10 cellular contexts compared by ENCODE assay signal in genomic region chr12:2341871-2342270, GRCh38.
DNase-seq lines count a peak whose midpoint lies in the region; ATAC-seq, FAIRE-seq and TF ChIP-seq lines count a peak whose summit lies in the region.
"Had no signal": no experiment of that assay in that cellular context is flagged by ENCODE, and none has a peak within 500 bp of the region (broad histone marks: within the 10 kb centered on the region; RNA-seq: fewer than 3 reads in every experiment).

No MANE protein-coding gene starts in this region.

- H3K36me3 ChIP-seq in BLaER1 treated with 17β-estradiol and CSF1 and Interleukin-3, amounts not matched to agents 10 nM and 100 nM = no peaks in the 10 kb centered on the region
- no peaks in the 10 kb centered on the region for H3K36me3 ChIP-seq in pancreas
- H3K36me3 ChIP-seq in Karpas-422 (ENCODE audit: insufficient read depth, low read length) = no peaks in the 10 kb centered on the region

- H3K9ac ChIP-seq in BLaER1 treated with 17β-estradiol and CSF1 and Interleukin-3, amounts not matched to agents 10 nM and 100 nM = no peak overlapping the region
- no peak overlapping the region for H3K9ac ChIP-seq in Karpas-422 (ENCODE audit: low read length)

- 78 to 86% methylated on average over 7 of the region's 7 CpGs for WGBS in pancreas, 2 donors

- H3K27ac ChIP-seq in BLaER1 treated with 17β-estradiol and CSF1 and Interleukin-3, amounts not matched to agents 10 nM and 100 nM = peak overlapping the region in 6 of 11 experiments; percentile 0 to 55 (median 26); a peak in 6 of 22 replicates
- H3K27ac ChIP-seq in pancreas (no peak overlapping the region), substantia nigra (ENCODE audit: low read depth, low read length, poor library complexity, severe bottlenecking) (no peak overlapping the region), Karpas-422 (ENCODE audit: low read length) (no peak overlapping the region)
- H3K27ac ChIP-seq: epithelial cell of prostate had no signal

- peaks cover 20 to 51% (median 33%) of the 10 kb centered on the region in 10 experiments for H3K4me1 ChIP-seq in BLaER1 treated with 17β-estradiol and CSF1 and Interleukin-3, amounts not matched to agents 10 nM and 100 nM
- H3K4me1 ChIP-seq in pancreas (no peaks in the 10 kb centered on the region), Karpas-422 (ENCODE audit: low read length) (no peaks in the 10 kb centered on the region)

- no peak overlapping the region for H3K4me3 ChIP-seq in BLaER1 treated with 17β-estradiol and CSF1 and Interleukin-3, amounts not matched to agents 10 nM and 100 nM
- H3K4me3 ChIP-seq in epithelial cell of esophagus (ENCODE audit: low read length) (no peak overlapping the region), pancreas (no peak overlapping the region), Karpas-422 (ENCODE audit: low read length) (no peak overlapping the region)

- DNase-seq in NOMO-1 treated with dmso at 0.1 percent for 144 hours (lab: John Stamatoyannopoulos, UW; ENCODE audit: unreplicated experiment) = peak; percentile 75
- peak; percentile 7 for DNase-seq in epithelial cell of esophagus (ENCODE audit: low read depth)
- DNase-seq in pancreas = no peak
- DNase-seq in substantia nigra (lab: John Stamatoyannopoulos, UW) = no peak
- no peak for DNase-seq in Karpas-422
- DNase-seq in SW480 (ENCODE audit: low spot score) = no peak
- DNase-seq in hippocampal formation (lab: John Stamatoyannopoulos, UW) = no peak
- DNase-seq: NCI-H524 treated with DMSO at 0.1 percent for 48 hours had no signal

- H3K4me2 ChIP-seq in BLaER1 treated with 17β-estradiol and CSF1 and Interleukin-3, amounts not matched to agents 10 nM and 100 nM = peak overlapping the region in 8 of 11 experiments; percentile 10 to 57 (median 20); a peak in 13 of 22 replicates
- H3K4me2 ChIP-seq in Karpas-422 (ENCODE audit: low read depth, low read length, poor library complexity, severe bottlenecking) = no peak overlapping the region

- H3K9me2 ChIP-seq in Karpas-422 (replicated peaks; ENCODE audit: insufficient read depth, low read length) = no peaks in the 10 kb centered on the region

- no peaks in the 10 kb centered on the region for H4K20me1 ChIP-seq in BLaER1 treated with 17β-estradiol and CSF1 and Interleukin-3, amounts not matched to agents 10 nM and 100 nM
- no peaks in the 10 kb centered on the region for H4K20me1 ChIP-seq in Karpas-422 (ENCODE audit: insufficient read depth, low read depth, low read length)

- H3K79me2 ChIP-seq in Karpas-422 (ENCODE audit: low read length) = no peaks in the 10 kb centered on the region

- H3K9me3 ChIP-seq in BLaER1 treated with 17β-estradiol and CSF1 and Interleukin-3, amounts not matched to agents 10 nM and 100 nM (replicated peaks in 1 of 11) = no peaks in the 10 kb centered on the region
- no peaks in the 10 kb centered on the region for H3K9me3 ChIP-seq in pancreas
- H3K9me3 ChIP-seq in Karpas-422 (ENCODE audit: low read length) = no peaks in the 10 kb centered on the region

- FAIRE-seq in pancreas (lab: Jason Lieb, UNC) = no peak

- no peak overlapping the region for H2AFZ ChIP-seq in Karpas-422 (ENCODE audit: low read length)

- intact Hi-C loops in pancreas (cut with DNase I) = no loop called here

- no peaks in the 10 kb centered on the region for H3K27me3 ChIP-seq in BLaER1 treated with 17β-estradiol and CSF1 and Interleukin-3, amounts not matched to agents 10 nM and 100 nM
- H3K27me3 ChIP-seq in pancreas = no peaks in the 10 kb centered on the region
- no peaks in the 10 kb centered on the region for H3K27me3 ChIP-seq in Karpas-422 (ENCODE audit: low read length)

- peak in 3 of 4 donors; percentile 24 to 32 (median 26) for ATAC-seq in pancreas

- TF ChIP-seq CTCF in epithelial cell of esophagus (IDR thresholded peaks at IDR 0.05; ENCODE audit: insufficient read depth, low read depth, low read length, missing control alignments) (no peak), pancreas (IDR thresholded peaks at IDR 0.05) (no peak)

Comparison
In these comparisons a context has a peak if more than half of its experiments do, and no peak if none do; other contexts are left out.
1. H3K27ac ChIP-seq: peak in BLaER1 treated with 17β-estradiol and CSF1 and Interleukin-3, amounts not matched to agents 10 nM and 100 nM (6 of 11); none in pancreas (0 of 4), substantia nigra (single experiment) and Karpas-422 (single experiment).
2. DNase-seq: peak in NOMO-1 treated with dmso at 0.1 percent for 144 hours (single experiment) and epithelial cell of esophagus (single experiment); none in pancreas (0 of 6), substantia nigra (0 of 49), Karpas-422 (single experiment), SW480 (single experiment) and hippocampal formation (0 of 2).